Comparison of ENCODE assay signal across 14 cellular contexts in genomic region chr19:40461669-40462221, GRCh38. TPM values are rescaled to one million over a fixed set of nuclear protein-coding genes. Genes with fewer than 3 reads are reported as not detected.
DNase-seq lines count a peak whose midpoint lies in the region; ATAC-seq and TF ChIP-seq lines count a peak whose summit lies in the region.
"Had no signal": no experiment of that assay in that cellular context is flagged by ENCODE, and none has a peak within 500 bp of the region (broad histone marks: within the 10 kb centered on the region; RNA-seq: fewer than 3 reads in every experiment).

No MANE protein-coding gene starts in this region.

- DNase-seq in KBM-7 = peak; percentile 52
- DNase-seq in SKM-1 (lab: John Stamatoyannopoulos, UW; ENCODE audit: unreplicated experiment) = peak; percentile 79
- peak; percentile 42 to 50 for DNase-seq in left colon
- DNase-seq in stomach = no peak
- no peak for DNase-seq in HFFc6
- DNase-seq in NCI-H774 (lab: John Stamatoyannopoulos, UW) = no peak
- DNase-seq: activated CD4-positive, alpha-beta T cell treated with anti-CD3 and anti-CD28 coated beads, Interleukin-2, amount 50 U/mL, for 4 hours; activated gamma-delta T cell; effector CD8-positive, alpha-beta T cell; islet precursor cell; NCI-H82; SW 1271 had no signal

- H3K4me1 Mint-ChIP-seq in HFFc6 (ENCODE audit: low read depth) = peaks cover 25% of the 10 kb centered on the region

- no peak for TF ChIP-seq EP300 in stomach (IDR thresholded peaks at IDR 0.05)

- ATAC-seq in left colon = no peak
- ATAC-seq in GM19035 (IDR thresholded peaks at IDR 0.05; ENCODE audit: unreplicated experiment) = no peak

- H3K4me3 Mint-ChIP-seq in HFFc6 = no peak overlapping the region
- H3K4me3 Mint-ChIP-seq: nephron had no signal

- WGBS in stomach, 5 donors = 59 to 73% (median 64%) methylated on average over 7 of the region's 7 CpGs

- H3K9me3 ChIP-seq in stomach = no peaks in the 10 kb centered on the region

- H3K36me3 ChIP-seq in stomach = peaks cover 9 to 27% (median 22%) of the 10 kb centered on the region in 4 donors

- TF ChIP-seq CTCF in stomach (IDR thresholded peaks at IDR 0.05) (no peak), HFFc6 (IDR thresholded peaks at IDR 0.05) (no peak)

- peaks cover 32 to 51% (median 44%) of the 10 kb centered on the region in 4 donors for H3K4me1 ChIP-seq in stomach

- intact Hi-C loops in left colon (cut with DNase I, micrococcal nuclease) (loop anchor here in 1 of 2 donors (5.0 to 10.0 kb wide), 2 partner anchors 136 to 157 kb away; no protein-coding TSS in a partner anchor), stomach (cut with DNase I; ENCODE audit: low total_unique reads) (no loop called here)

- H3K36me3 Mint-ChIP-seq in HFFc6 (ENCODE audit: low read depth) = peaks cover 5% of the 10 kb centered on the region; the same call in 1 of the 2 replicates

- no peak for TF ChIP-seq POLR2A in stomach (IDR thresholded peaks at IDR 0.05)

- no peak overlapping the region for H3K27ac Mint-ChIP-seq in HFFc6
- H3K27ac Mint-ChIP-seq: nephron had no signal

- H3K27me3 Mint-ChIP-seq in HFFc6 (ENCODE audit: insufficient read depth) = peaks cover 3% of the 10 kb centered on the region

- H3K4me3 ChIP-seq in stomach = no peak overlapping the region

- no peaks in the 10 kb centered on the region for H3K9me3 Mint-ChIP-seq in HFFc6
- H3K9me3 Mint-ChIP-seq: nephron had no signal

- H3K27ac ChIP-seq in stomach = peak overlapping the region; percentile 5 to 50 (median 25)

- peaks cover 0 to 5% (median 0%) of the 10 kb centered on the region in 3 donors for H3K27me3 ChIP-seq in stomach

- in situ Hi-C loops in KBM-7 (cut with MboI; ENCODE audit: low pct_unique_long_range_greater_than_20kb, low sequenced_read_pairs) = no loop called here

RNA-seq across cellular contexts. Expression of gene BLVRB, which starts 3.8 kb away (rescaled TPM):
- 10 to 100 TPM; 77.4 to 79.6 TPM for total RNA-seq in left colon
- 100 to 1,000 TPM in 4 of 5 donors, 10 to 100 TPM in 1; 54.3 to 561 (median 121) TPM for total RNA-seq in stomach
- polyA plus RNA-seq in stomach = 100 to 1,000 TPM; 247 to 492 (median 288) TPM
- total RNA-seq in HFFc6 (2021; fragmentation: NEBNext Ultra II Directional; extraction: Animal tissue kit (Norgen Biotek cat#: 25700)) = 10 to 100 TPM; 35.3 to 55.7 (median 52.5) TPM

RNA-seq across cellular contexts. Expression of gene SPTBN4, which starts 5.1 kb away (rescaled TPM):
- 1 to 10 TPM in 1 of 2 donors, under 1 TPM in 1; 0.15 to 1.2 TPM for total RNA-seq in left colon
- total RNA-seq in stomach = 10 to 100 TPM in 1 of 5 donors, 1 to 10 TPM in 3, not detected in 1; 2.2 to 18.1 (median 2.6) TPM
- 1 to 10 TPM; 1.4 to 2.2 (median 2.0) TPM for polyA plus RNA-seq in stomach
- total RNA-seq in HFFc6 (2021; fragmentation: NEBNext Ultra II Directional; extraction: Animal tissue kit (Norgen Biotek cat#: 25700)) = under 1 TPM; 0.17 to 0.96 (median 0.54) TPM

RNA-seq across cellular contexts. Expression of gene SERTAD3, which starts 17.6 kb away (rescaled TPM):
- total RNA-seq in left colon (10 to 100 TPM; 38.3 to 43.3 TPM), stomach (10 to 100 TPM in 4 of 5 donors, 1 to 10 TPM in 1; 6.2 to 41.4 (median 32.5) TPM)
- 10 to 100 TPM; 16.8 to 29.4 (median 25.9) TPM for polyA plus RNA-seq in stomach
- total RNA-seq in HFFc6 (2021; fragmentation: NEBNext Ultra II Directional; extraction: Animal tissue kit (Norgen Biotek cat#: 25700)) = 10 to 100 TPM; 35.9 to 47.0 (median 41.2) TPM

RNA-seq across cellular contexts. Expression of gene SERTAD1, which starts 36.0 kb away (rescaled TPM):
- 10 to 100 TPM; 12.5 to 17.9 TPM for total RNA-seq in left colon
- total RNA-seq in stomach = 10 to 100 TPM in 1 of 5 donors, 1 to 10 TPM in 3, not detected in 1; 8.6 to 16.8 (median 9.7) TPM
- polyA plus RNA-seq in stomach = 10 to 100 TPM; 11.2 to 36.5 (median 25.2) TPM
- 10 to 100 TPM; 18.5 to 25.4 (median 21.2) TPM for total RNA-seq in HFFc6 (2021; fragmentation: NEBNext Ultra II Directional; extraction: Animal tissue kit (Norgen Biotek cat#: 25700))

RNA-seq across cellular contexts. Expression of gene PRX, which starts 48.6 kb away (rescaled TPM):
- total RNA-seq in left colon (1 to 10 TPM; 1.2 to 2.1 TPM), stomach (1 to 10 TPM in 4 of 5 donors, not detected in 1; 4.3 to 8.6 (median 6.3) TPM)
- polyA plus RNA-seq in stomach = 1 to 10 TPM; 1.6 to 2.7 (median 2.1) TPM
- 1 to 10 TPM in 2 of 6 experiments, under 1 TPM in 4; 0.86 to 1.5 (median 0.94) TPM for total RNA-seq in HFFc6 (2021; fragmentation: NEBNext Ultra II Directional; extraction: Animal tissue kit (Norgen Biotek cat#: 25700))

Comparison
In these comparisons a context has a peak if more than half of its experiments do, and no peak if none do; other contexts are left out.
1. DNase-seq: peak in KBM-7 (single experiment), SKM-1 (single experiment) and left colon (2 of 2); none in stomach (single experiment), HFFc6 (single experiment) and NCI-H774 (single experiment).